39 cellular contexts compared by ENCODE assay signal in the genomic region with DNA sequence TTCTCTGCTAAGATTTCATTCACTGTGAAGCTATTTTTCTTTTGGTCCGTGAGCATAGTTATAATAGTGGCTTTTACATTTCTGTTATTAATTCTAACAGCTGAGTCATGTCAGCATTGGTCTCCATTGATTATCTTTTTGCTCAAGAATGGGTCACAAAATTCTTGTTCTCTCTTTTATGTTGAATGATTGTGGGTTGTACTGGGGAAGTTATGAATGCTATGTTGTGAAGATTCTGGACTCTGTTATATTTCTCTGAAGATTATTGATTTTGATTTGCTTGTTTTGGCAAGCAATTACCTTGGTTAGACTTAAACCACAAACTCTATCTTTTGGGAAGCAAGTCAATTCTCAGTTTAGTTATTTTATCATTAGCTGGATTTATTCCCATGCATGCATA.
"Had no signal": no experiment of that assay in that cellular context is flagged by ENCODE, and none has a peak within 500 bp of the region (broad histone marks: within the 10 kb centered on the region; RNA-seq: fewer than 3 reads in every experiment).

No MANE protein-coding gene starts in this region.

- H3K4me1 ChIP-seq: adrenal gland, ascending aorta, body of pancreas, breast epithelium had no signal

- H3K4me1 Mint-ChIP-seq: activated naive CD4-positive, alpha-beta T cell treated with anti-CD3 and anti-CD28 coated beads, Interleukin-2, amount 10 ng/mL, durations not matched to agents 7 days and 5 days; activated naive CD4-positive, alpha-beta T cell treated with anti-CD3 and anti-CD28 coated beads, Interleukin-2, amount 50 U/mL, for 24 hours; activated naive CD8-positive, alpha-beta T cell treated with anti-CD3 and anti-CD28 coated beads for 36 hours; activated naive CD8-positive, alpha-beta T cell treated with anti-CD3 and anti-CD28 coated beads, Interleukin-2, amount 10 ng/mL, durations not matched to agents 7 days and 5 days; activated naive CD8-positive, alpha-beta T cell treated with anti-CD3 and anti-CD28 coated beads, Interleukin-2, amount 50 U/mL, for 24 hours; activated T-helper 17 cell treated with anti-CD3 and anti-CD28 coated beads, Interleukin-2, amount 50 U/mL, for 72 hours; brain; central memory CD8-positive, alpha-beta T cell had no signal

- H3K27ac ChIP-seq: adrenal gland, ascending aorta, body of pancreas, brain microvascular endothelial cell, breast epithelium, cardiac muscle cell had no signal

- H3K4me3 Mint-ChIP-seq: activated naive CD4-positive, alpha-beta T cell treated with anti-CD3 and anti-CD28 coated beads for 36 hours; activated naive CD4-positive, alpha-beta T cell treated with anti-CD3 and anti-CD28 coated beads, Interleukin-2, amount 10 ng/mL, durations not matched to agents 7 days and 5 days; activated naive CD4-positive, alpha-beta T cell treated with anti-CD3 and anti-CD28 coated beads, Interleukin-2, amount 50 U/mL, for 24 hours; activated naive CD8-positive, alpha-beta T cell; activated naive CD8-positive, alpha-beta T cell treated with anti-CD3 and anti-CD28 coated beads for 36 hours; activated naive CD8-positive, alpha-beta T cell treated with anti-CD3 and anti-CD28 coated beads, Interleukin-2, amount 10 ng/mL, durations not matched to agents 7 days and 5 days; activated naive CD8-positive, alpha-beta T cell treated with anti-CD3 and anti-CD28 coated beads, Interleukin-2, amount 50 U/mL, for 24 hours; activated T-cell treated with anti-CD3 and anti-CD28 coated beads, Interleukin-2, amount 50 U/mL, for 24 hours; activated T-cell treated with anti-CD3 and anti-CD28 coated beads, Interleukin-2, amount 50 U/mL, for 4 hours; activated T-cell treated with anti-CD3 and anti-CD28 coated beads, Interleukin-2, amount 50 U/mL, for 72 hours; activated T-helper 1 cell treated with anti-CD3 and anti-CD28 coated beads, Interleukin-12 subunit alpha, Interleukin-12 subunit beta, Interleukin-2, Interleukin-4 antibody, amounts not matched to agents 30 ng/mL and 10 ng/mL and 1 ng/mL, durations not matched to agents 14 hours and 24 hours and 36 hours; activated T-helper 17 cell treated with anti-CD3 and anti-CD28 coated beads, Interleukin-2, amount 50 U/mL, for 72 hours; brain; central memory CD8-positive, alpha-beta T cell had no signal

- H3K4me3 ChIP-seq: adrenal gland, ascending aorta, body of pancreas, breast epithelium, cardiac muscle cell had no signal

- H3K36me3 ChIP-seq: adrenal gland, ascending aorta, brain microvascular endothelial cell, breast epithelium, cardiac muscle cell had no signal

- H3K27me3 Mint-ChIP-seq: activated naive CD4-positive, alpha-beta T cell treated with anti-CD3 and anti-CD28 coated beads, Interleukin-2, amount 10 ng/mL, durations not matched to agents 7 days and 5 days had no signal

- DNase-seq: activated effector memory CD4-positive, alpha-beta T cell treated with anti-CD3 and anti-CD28 coated beads, Interleukin-2, amount 50 U/mL, for 16 hours; activated effector memory CD4-positive, alpha-beta T cell treated with Interleukin-2 at 50 U/mL for 16 hours; activated gamma-delta T cell; activated gamma-delta T cell treated with Interleukin-2 at 50 U/mL for 16 hours; activated naive CD4-positive, alpha-beta T cell; activated naive CD4-positive, alpha-beta T cell treated with anti-CD3 and anti-CD28 coated beads for 36 hours; activated naive CD4-positive, alpha-beta T cell treated with anti-CD3 and anti-CD28 coated beads, Interleukin-2, amount 10 ng/mL, durations not matched to agents 7 days and 5 days; activated naive CD4-positive, alpha-beta T cell treated with anti-CD3 and anti-CD28 coated beads, Interleukin-2, amount 50 U/mL, for 16 hours; activated naive CD4-positive, alpha-beta T cell treated with Interleukin-2 at 50 U/mL for 16 hours; activated naive CD8-positive, alpha-beta T cell treated with anti-CD3 and anti-CD28 coated beads for 36 hours; activated naive CD8-positive, alpha-beta T cell treated with anti-CD3 and anti-CD28 coated beads, Interleukin-2, amount 10 ng/mL, durations not matched to agents 7 days and 5 days; activated naive CD8-positive, alpha-beta T cell treated with anti-CD3 and anti-CD28 coated beads, Interleukin-2, amount 50 U/mL, for 24 hours; activated T-cell treated with anti-CD3 and anti-CD28 coated beads for 4 hours; activated T-cell treated with anti-CD3 and anti-CD28 coated beads, Interleukin-2, amount 50 U/mL, for 1 hour; activated T-cell treated with anti-CD3 and anti-CD28 coated beads, Interleukin-2, amount 50 U/mL, for 24 hours; activated T-cell treated with anti-CD3 and anti-CD28 coated beads, Interleukin-2, amount 50 U/mL, for 4 hours; activated T-cell treated with anti-CD3 and anti-CD28 coated beads, Interleukin-2, amount 50 U/mL, for 48 hours; activated T-cell treated with anti-CD3 and anti-CD28 coated beads, Interleukin-2, amount 50 U/mL, for 72 hours; adrenal gland; amniotic stem cell; amygdala; anterior cingulate cortex; aorta; body of pancreas; brain microvascular endothelial cell; caudate nucleus; central memory CD4-positive, alpha-beta T cell; cerebellar nuclear complex had no signal

- H3K27ac Mint-ChIP-seq: activated naive CD4-positive, alpha-beta T cell treated with anti-CD3 and anti-CD28 coated beads for 36 hours; activated naive CD4-positive, alpha-beta T cell treated with anti-CD3 and anti-CD28 coated beads, Interleukin-2, amount 10 ng/mL, durations not matched to agents 7 days and 5 days; activated naive CD4-positive, alpha-beta T cell treated with anti-CD3 and anti-CD28 coated beads, Interleukin-2, amount 50 U/mL, for 24 hours; activated naive CD4-positive, alpha-beta T cell treated with anti-CD3 and anti-CD28 coated beads, Interleukin-2, amount 50 U/mL, for 72 hours; activated naive CD8-positive, alpha-beta T cell; activated naive CD8-positive, alpha-beta T cell treated with anti-CD3 and anti-CD28 coated beads for 36 hours; activated naive CD8-positive, alpha-beta T cell treated with anti-CD3 and anti-CD28 coated beads, Interleukin-2, amount 10 ng/mL, durations not matched to agents 7 days and 5 days; activated naive CD8-positive, alpha-beta T cell treated with anti-CD3 and anti-CD28 coated beads, Interleukin-2, amount 50 U/mL, for 24 hours; activated T-cell treated with anti-CD3 and anti-CD28 coated beads, Interleukin-2, amount 50 U/mL, for 24 hours; activated T-cell treated with anti-CD3 and anti-CD28 coated beads, Interleukin-2, amount 50 U/mL, for 72 hours; activated T-helper 1 cell treated with anti-CD3 and anti-CD28 coated beads, Interleukin-12 subunit alpha, Interleukin-12 subunit beta, Interleukin-2, Interleukin-4 antibody, amounts not matched to agents 30 ng/mL and 10 ng/mL and 1 ng/mL, durations not matched to agents 14 hours and 24 hours and 36 hours; activated T-helper 17 cell treated with anti-CD3 and anti-CD28 coated beads, Interleukin-2, amount 50 U/mL, for 72 hours; activated T-helper 2 cell treated with anti-CD3 and anti-CD28 coated beads, Interferon-gamma antibody, Interleukin-2, Interleukin-4, amounts not matched to agents 10 μg/mL and 5 μg/mL and 100 μg/mL, durations not matched to agents 14 hours and 24 hours and 36 hours; brain had no signal

- H3K27me3 ChIP-seq: ascending aorta, body of pancreas, brain microvascular endothelial cell, breast epithelium, cardiac muscle cell had no signal

- H3K9me3 ChIP-seq: adrenal gland, body of pancreas had no signal

- ATAC-seq: activated naive CD4-positive, alpha-beta T cell treated with anti-CD3 and anti-CD28 coated beads, Interleukin-2, amount 50 U/mL, for 72 hours; activated naive CD8-positive, alpha-beta T cell treated with anti-CD3 and anti-CD28 coated beads, Interleukin-2, amount 50 U/mL, for 24 hours; activated T-cell treated with anti-CD3 and anti-CD28 coated beads, Interleukin-2, amount 50 U/mL, for 4 hours; activated T-cell treated with anti-CD3 and anti-CD28 coated beads, Interleukin-2, amount 50 U/mL, for 72 hours; activated T-helper 17 cell treated with anti-CD3 and anti-CD28 coated beads, Interleukin-2, amount 50 U/mL, for 72 hours; body of pancreas had no signal

- H3K36me3 Mint-ChIP-seq: activated naive CD4-positive, alpha-beta T cell treated with anti-CD3 and anti-CD28 coated beads, Interleukin-2, amount 10 ng/mL, durations not matched to agents 7 days and 5 days; activated naive CD4-positive, alpha-beta T cell treated with anti-CD3 and anti-CD28 coated beads, Interleukin-2, amount 50 U/mL, for 24 hours; activated naive CD8-positive, alpha-beta T cell; activated naive CD8-positive, alpha-beta T cell treated with anti-CD3 and anti-CD28 coated beads for 36 hours; activated naive CD8-positive, alpha-beta T cell treated with anti-CD3 and anti-CD28 coated beads, Interleukin-2, amount 10 ng/mL, durations not matched to agents 7 days and 5 days had no signal

- H3K9me3 Mint-ChIP-seq: activated T-cell treated with anti-CD3 and anti-CD28 coated beads, Interleukin-2, amount 50 U/mL, for 72 hours; activated T-helper 1 cell treated with anti-CD3 and anti-CD28 coated beads, Interleukin-12 subunit alpha, Interleukin-12 subunit beta, Interleukin-2, Interleukin-4 antibody, amounts not matched to agents 30 ng/mL and 10 ng/mL and 1 ng/mL, durations not matched to agents 14 hours and 24 hours and 36 hours; activated T-helper 2 cell treated with anti-CD3 and anti-CD28 coated beads, Interferon-gamma antibody, Interleukin-2, Interleukin-4, amounts not matched to agents 10 μg/mL and 5 μg/mL and 100 μg/mL, durations not matched to agents 14 hours and 24 hours and 36 hours; central memory CD8-positive, alpha-beta T cell had no signal
